Comparison of ENCODE assay signal across 8 cellular contexts in genomic region chr11:1772270-1773130, GRCh38. TPM values are rescaled to one million over a fixed set of nuclear protein-coding genes. Genes with fewer than 3 reads are reported as not detected.
DNase-seq lines count a peak whose midpoint lies in the region; ATAC-seq and TF ChIP-seq lines count a peak whose summit lies in the region.

No MANE protein-coding gene starts in this region.

- peak overlapping the region; percentile 31 for H3K4me3 Mint-ChIP-seq in activated T-helper 2 cell treated with anti-CD3 and anti-CD28 coated beads, Interferon-gamma antibody, Interleukin-2, Interleukin-4, amounts not matched to agents 10 μg/mL and 5 μg/mL and 100 μg/mL, durations not matched to agents 14 hours and 24 hours and 36 hours (ENCODE audit: low read depth)

- peak overlapping the region; percentile 73 for H3K27ac Mint-ChIP-seq in activated T-helper 2 cell treated with anti-CD3 and anti-CD28 coated beads, Interferon-gamma antibody, Interleukin-2, Interleukin-4, amounts not matched to agents 10 μg/mL and 5 μg/mL and 100 μg/mL, durations not matched to agents 14 hours and 24 hours and 36 hours

- peak overlapping the region; percentile 41 for H3K9ac ChIP-seq in GM23248

- H3K79me2 ChIP-seq in GM23248 (ENCODE audit: insufficient read depth), result no peaks in the 10 kb centered on the region

- H3K4me1 ChIP-seq in GM23248 (ENCODE audit: insufficient read depth) (peaks cover 18% of the 10 kb centered on the region), gastrocnemius medialis (peaks cover 3 to 5% of the 10 kb centered on the region in 2 donors)

- no peak for TF ChIP-seq POLR2A in gastrocnemius medialis (IDR thresholded peaks at IDR 0.05)

- intact Hi-C loops in activated T-helper 2 cell treated with anti-CD3 and anti-CD28 coated beads, Interferon-gamma antibody, Interleukin-2, Interleukin-4, amounts not matched to agents 10 μg/mL and 5 μg/mL and 100 μg/mL, durations not matched to agents 14 hours and 24 hours and 36 hours (cut with micrococcal nuclease), result no loop called here
- intact Hi-C loops in gastrocnemius medialis (cut with DNase I; ENCODE audit: low total_unique reads), result no loop called here

- H3K36me3 Mint-ChIP-seq in activated T-helper 2 cell treated with anti-CD3 and anti-CD28 coated beads, Interferon-gamma antibody, Interleukin-2, Interleukin-4, amounts not matched to agents 10 μg/mL and 5 μg/mL and 100 μg/mL, durations not matched to agents 14 hours and 24 hours and 36 hours (ENCODE audit: low read depth), result no peaks in the 10 kb centered on the region

- peaks cover 16% of the 10 kb centered on the region for H3K4me1 Mint-ChIP-seq in activated T-helper 2 cell treated with anti-CD3 and anti-CD28 coated beads, Interferon-gamma antibody, Interleukin-2, Interleukin-4, amounts not matched to agents 10 μg/mL and 5 μg/mL and 100 μg/mL, durations not matched to agents 14 hours and 24 hours and 36 hours (ENCODE audit: low read depth)

- H3K9me3 ChIP-seq in GM23248 (ENCODE audit: low read depth) (no peaks in the 10 kb centered on the region), gastrocnemius medialis (no peaks in the 10 kb centered on the region)

- TF ChIP-seq CTCF in gastrocnemius medialis (IDR thresholded peaks at IDR 0.05 in 4 of 5, conservative IDR thresholded peaks at IDR 0.05 in 1 of 5), result no peak

- H3F3A ChIP-seq in GM23248 (ENCODE audit: insufficient read depth), result peaks cover 8% of the 10 kb centered on the region

- peak overlapping the region; percentile 76 for H3K4me2 ChIP-seq in GM23248 (ENCODE audit: unreplicated experiment)

- H2AFZ ChIP-seq in GM23248, result peak overlapping the region; percentile 47

- peak; percentile 77 for ATAC-seq in gastrocnemius medialis
- no peak for ATAC-seq in GM21447 (IDR thresholded peaks at IDR 0.05; ENCODE audit: unreplicated experiment)

- H3K9me3 Mint-ChIP-seq in activated T-helper 2 cell treated with anti-CD3 and anti-CD28 coated beads, Interferon-gamma antibody, Interleukin-2, Interleukin-4, amounts not matched to agents 10 μg/mL and 5 μg/mL and 100 μg/mL, durations not matched to agents 14 hours and 24 hours and 36 hours, result no peaks in the 10 kb centered on the region

- H3K27me3 Mint-ChIP-seq in activated T-helper 2 cell treated with anti-CD3 and anti-CD28 coated beads, Interferon-gamma antibody, Interleukin-2, Interleukin-4, amounts not matched to agents 10 μg/mL and 5 μg/mL and 100 μg/mL, durations not matched to agents 14 hours and 24 hours and 36 hours (ENCODE audit: low read depth), result no peaks in the 10 kb centered on the region

- no peaks in the 10 kb centered on the region for H3K9me2 ChIP-seq in GM23248 (ENCODE audit: insufficient read depth)

- peak overlapping the region; percentile 81 for H3K27ac ChIP-seq in GM23248
- no peak overlapping the region for H3K27ac ChIP-seq in gastrocnemius medialis

- peak; percentile 96 for DNase-seq in GM23248
- DNase-seq in OCI-M2 (lab: John Stamatoyannopoulos, UW; ENCODE audit: unreplicated experiment), result peak; percentile 32
- peak; percentile 46 for DNase-seq in activated T-helper 2 cell treated with anti-CD3 and anti-CD28 coated beads, Interferon-gamma antibody, Interleukin-2, Interleukin-4, amounts not matched to agents 10 μg/mL and 5 μg/mL and 100 μg/mL, durations not matched to agents 14 hours and 24 hours and 36 hours (ENCODE audit: low spot score)
- DNase-seq in glomerular visceral epithelial cell (ENCODE audit: extremely low spot score), result peak; percentile 96
- DNase-seq in gastrocnemius medialis, result peak in 1 of 2 donors; percentile 56
- DNase-seq in foreskin melanocyte, result no peak
- no peak for DNase-seq in middle frontal gyrus (ENCODE audit: extremely low spot score, low spot score)

- 5 to 9% methylated on average over 9 to 15 of the region's 15 CpGs for WGBS in GM23248 (ENCODE audit: low coverage in 1 of 2, low lambda C conversion rate in 2 of 2, missing lambda C conversion rate in 2 of 2), 2 experiments

- H3K4me3 ChIP-seq in GM23248 (peak overlapping the region; percentile 34), gastrocnemius medialis (no peak overlapping the region)

- H3K36me3 ChIP-seq in GM23248 (ENCODE audit: low read depth), result no peaks in the 10 kb centered on the region
- no peaks in the 10 kb centered on the region for H3K36me3 ChIP-seq in gastrocnemius medialis

- no peaks in the 10 kb centered on the region for H3K27me3 ChIP-seq in GM23248 (replicated peaks; ENCODE audit: insufficient read depth)
- H3K27me3 ChIP-seq in gastrocnemius medialis, result no peaks in the 10 kb centered on the region

- in situ Hi-C loops in GM23248 (cut with MboI) (no loop called here), gastrocnemius medialis (cut with MboI; ENCODE audit: low sequenced_read_pairs in 4 of 4) (no loop called here)

- H4K20me1 ChIP-seq in GM23248 (ENCODE audit: insufficient read depth), result no peaks in the 10 kb centered on the region

RNA-seq across cellular contexts. Expression of gene CTSD, which starts 8.8 kb away (rescaled TPM):
- total RNA-seq in GM23248 (2014; rRNA removed; shearing (Covaris generic)), result 305 and 338 TPM in 2 replicates
- polyA plus RNA-seq in GM23248 (2016; fragmentation: Nextera tagmentation; extraction: Ambion mirVana), result 321 and 327 TPM in 2 replicates
- 73.5 and 76.3 TPM in 2 replicates for total RNA-seq in activated T-helper 2 cell treated with anti-CD3 and anti-CD28 coated beads, Interferon-gamma antibody, Interleukin-2, Interleukin-4, amounts not matched to agents 10 μg/mL and 5 μg/mL and 100 μg/mL, durations not matched to agents 14 hours and 24 hours and 36 hours
- total RNA-seq in gastrocnemius medialis, result 100 to 1,000 TPM; 490 to 981 (median 845) TPM

RNA-seq across cellular contexts. Expression of gene IFITM10, which starts 22.1 kb away (rescaled TPM):
- 1.6 and 67.4 TPM in 2 replicates for total RNA-seq in GM23248 (2014; rRNA removed; shearing (Covaris generic))
- polyA plus RNA-seq in GM23248 (2016; fragmentation: Nextera tagmentation; extraction: Ambion mirVana), result 0.41 and 0.53 TPM in 2 replicates
- total RNA-seq in activated T-helper 2 cell treated with anti-CD3 and anti-CD28 coated beads, Interferon-gamma antibody, Interleukin-2, Interleukin-4, amounts not matched to agents 10 μg/mL and 5 μg/mL and 100 μg/mL, durations not matched to agents 14 hours and 24 hours and 36 hours, result 0.14 and 0.34 TPM in 2 replicates
- 1 to 10 TPM; 1.1 to 7.2 (median 4.9) TPM for total RNA-seq in gastrocnemius medialis

Comparison
In these comparisons a context has a peak if more than half of its experiments do, and no peak if none do; other contexts are left out.
1. DNase-seq: peak in GM23248 (single experiment), OCI-M2 (single experiment), activated T-helper 2 cell treated with anti-CD3 and anti-CD28 coated beads, Interferon-gamma antibody, Interleukin-2, Interleukin-4, amounts not matched to agents 10 μg/mL and 5 μg/mL and 100 μg/mL, durations not matched to agents 14 hours and 24 hours and 36 hours (single experiment) and glomerular visceral epithelial cell (single experiment); none in foreskin melanocyte (single experiment) and middle frontal gyrus (single experiment).